In genomic region chr12:97017213-97017612, GRCh38 we compare ENCODE assay signal across 22 cellular contexts.
"Had no signal": no experiment of that assay in that cellular context is flagged by ENCODE, and none has a peak within 500 bp of the region (broad histone marks: within the 10 kb centered on the region; RNA-seq: fewer than 3 reads in every experiment).

No MANE protein-coding gene starts in this region.

- H3K27ac ChIP-seq: esophagus squamous epithelium, gastrocnemius medialis, sigmoid colon, testis, uterus had no signal

- H3K4me1 ChIP-seq: esophagus squamous epithelium, gastrocnemius medialis, sigmoid colon, testis, uterus had no signal

- ATAC-seq: activated naive CD8-positive, alpha-beta T cell treated with anti-CD3 and anti-CD28 coated beads, Interleukin-2, amount 50 U/mL, for 24 hours; activated T-cell treated with anti-CD3 and anti-CD28 coated beads, Interleukin-2, amount 50 U/mL, for 4 hours; gastrocnemius medialis; left ventricle myocardium superior; natural killer cell had no signal

- H3K4me2 ChIP-seq: smooth muscle cell had no signal

- H3K9me3 ChIP-seq: esophagus squamous epithelium, gastrocnemius medialis, testis, uterus had no signal

- H3K4me3 ChIP-seq: esophagus squamous epithelium, gastrocnemius medialis, sigmoid colon, smooth muscle cell, testis, uterus had no signal

- H3K27me3 ChIP-seq: esophagus squamous epithelium, gastrocnemius medialis, sigmoid colon, testis, uterus had no signal

- DNase-seq: activated CD8-positive, alpha-beta memory T cell treated with anti-CD3 and anti-CD28 coated beads for 24 hours; activated CD8-positive, alpha-beta memory T cell treated with anti-CD3 and anti-CD28 coated beads, Interleukin-2, amount 50 U/mL, for 4 hours; activated effector memory CD4-positive, alpha-beta T cell treated with Interleukin-2 at 50 U/mL for 16 hours; activated naive CD4-positive, alpha-beta T cell treated with anti-CD3 and anti-CD28 coated beads, Interleukin-2, amount 10 ng/mL, durations not matched to agents 7 days and 5 days; activated naive CD8-positive, alpha-beta T cell treated with anti-CD3 and anti-CD28 coated beads, Interleukin-2, amount 50 U/mL, for 24 hours; activated T-cell treated with anti-CD3 and anti-CD28 coated beads, Interleukin-2, amount 50 U/mL, for 4 hours; cortex of kidney; endodermal cell; esophagus squamous epithelium; gastrocnemius medialis; hippocampal formation; left ventricle myocardium superior; mammary epithelial cell; midbrain; natural killer cell; retina; sigmoid colon; stimulated activated CD4-positive, alpha-beta T cell treated with anti-CD3 and anti-CD28 coated beads, Interleukin-2, amount 100 ng/mL, for 48 hours; testis; trophoblast cell; uterus had no signal

- H3K36me3 ChIP-seq: esophagus squamous epithelium, gastrocnemius medialis, sigmoid colon, uterus had no signal
